1 cellular context compared by ENCODE assay signal in genomic region chr10:5627486-5628044, GRCh38.
A peak's percentile ranks its signal among the peaks of the same experiment; 100 is the strongest.
TF ChIP-seq lines count a peak whose summit lies in the region.

No MANE protein-coding gene starts in this region.

TF ChIP-seq in HepG2, 621 proteins besides CTCF, POLR2A, EP300 and RAD21:
- TF ChIP-seq ZNF317 (CRISPR knock-in tag; IDR thresholded peaks at IDR 0.05) = 0 out of 2 replicates have a peak, but pooled peaks have one; percentile 19
- TF ChIP-seq PHF21A (CRISPR knock-in tag; IDR thresholded peaks at IDR 0.05) = peak; percentile 55; the same call in 1 of the 2 replicates
- TF ChIP-seq ZNF501 (CRISPR knock-in tag; IDR thresholded peaks at IDR 0.05) = peak; percentile 59; the same call in 1 of the 2 replicates
- TF ChIP-seq, protein P1, sequence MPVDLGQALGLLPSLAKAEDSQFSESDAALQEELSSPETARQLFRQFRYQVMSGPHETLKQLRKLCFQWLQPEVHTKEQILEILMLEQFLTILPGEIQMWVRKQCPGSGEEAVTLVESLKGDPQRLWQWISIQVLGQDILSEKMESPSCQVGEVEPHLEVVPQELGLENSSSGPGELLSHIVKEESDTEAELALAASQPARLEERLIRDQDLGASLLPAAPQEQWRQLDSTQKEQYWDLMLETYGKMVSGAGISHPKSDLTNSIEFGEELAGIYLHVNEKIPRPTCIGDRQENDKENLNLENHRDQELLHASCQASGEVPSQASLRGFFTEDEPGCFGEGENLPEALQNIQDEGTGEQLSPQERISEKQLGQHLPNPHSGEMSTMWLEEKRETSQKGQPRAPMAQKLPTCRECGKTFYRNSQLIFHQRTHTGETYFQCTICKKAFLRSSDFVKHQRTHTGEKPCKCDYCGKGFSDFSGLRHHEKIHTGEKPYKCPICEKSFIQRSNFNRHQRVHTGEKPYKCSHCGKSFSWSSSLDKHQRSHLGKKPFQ (CRISPR knock-in tag; IDR thresholded peaks at IDR 0.05; ENCODE audit: insufficient replicate concordance) = peak; percentile 34
- peak; percentile 74 for TF ChIP-seq RARA (CRISPR knock-in tag; IDR thresholded peaks at IDR 0.05)
- 0 out of 2 replicates have a peak, but pooled peaks have one; percentile 27 for TF ChIP-seq MED1 (CRISPR knock-in tag; IDR thresholded peaks at IDR 0.05)
- TF ChIP-seq NCOR1 (IDR thresholded peaks at IDR 0.05; ENCODE audit: borderline replicate concordance, low read length) = peak; percentile 83; the same call in 1 of the 2 replicates
- no peak for TF ChIP-seq PRMT3 (CRISPR knock-in tag; IDR thresholded peaks at IDR 0.05; ENCODE audit: borderline replicate concordance, low read depth)
- no peak for TF ChIP-seq IKZF1 (IDR thresholded peaks at IDR 0.05)
- TF ChIP-seq BCL6 (CRISPR knock-in tag; IDR thresholded peaks at IDR 0.05) = peak; percentile 67
- TF ChIP-seq, protein P2, sequence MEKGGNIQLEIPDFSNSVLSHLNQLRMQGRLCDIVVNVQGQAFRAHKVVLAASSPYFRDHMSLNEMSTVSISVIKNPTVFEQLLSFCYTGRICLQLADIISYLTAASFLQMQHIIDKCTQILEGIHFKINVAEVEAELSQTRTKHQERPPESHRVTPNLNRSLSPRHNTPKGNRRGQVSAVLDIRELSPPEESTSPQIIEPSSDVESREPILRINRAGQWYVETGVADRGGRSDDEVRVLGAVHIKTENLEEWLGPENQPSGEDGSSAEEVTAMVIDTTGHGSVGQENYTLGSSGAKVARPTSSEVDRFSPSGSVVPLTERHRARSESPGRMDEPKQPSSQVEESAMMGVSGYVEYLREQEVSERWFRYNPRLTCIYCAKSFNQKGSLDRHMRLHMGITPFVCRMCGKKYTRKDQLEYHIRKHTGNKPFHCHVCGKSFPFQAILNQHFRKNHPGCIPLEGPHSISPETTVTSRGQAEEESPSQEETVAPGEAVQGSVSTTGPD (CRISPR knock-in tag; IDR thresholded peaks at IDR 0.05) = 0 out of 2 replicates have a peak, but pooled peaks have one; percentile 43
- no peak for TF ChIP-seq NFE2 (CRISPR knock-in tag; IDR thresholded peaks at IDR 0.05)
- TF ChIP-seq RXRA (CRISPR knock-in tag; IDR thresholded peaks at IDR 0.05) = peak; percentile 38; the same call in 1 of the 2 replicates
- TF ChIP-seq CEBPG (CRISPR knock-in tag; IDR thresholded peaks at IDR 0.05) = peak; percentile 38
- no peak for TF ChIP-seq GABPA (IDR thresholded peaks at IDR 0.05; ENCODE audit: low read depth, low read length)
- no peak for TF ChIP-seq GABPA (CRISPR knock-in tag; IDR thresholded peaks at IDR 0.05; ENCODE audit: low read depth)
- TF ChIP-seq CEBPB (IDR thresholded peaks at IDR 0.05; ENCODE audit: borderline replicate concordance, low read depth, low read length) = peak; percentile 49; the same call in 1 of the 2 replicates
- no peak for TF ChIP-seq HDAC1 (CRISPR knock-in tag; IDR thresholded peaks at IDR 0.05)
- TF ChIP-seq, protein P3, sequence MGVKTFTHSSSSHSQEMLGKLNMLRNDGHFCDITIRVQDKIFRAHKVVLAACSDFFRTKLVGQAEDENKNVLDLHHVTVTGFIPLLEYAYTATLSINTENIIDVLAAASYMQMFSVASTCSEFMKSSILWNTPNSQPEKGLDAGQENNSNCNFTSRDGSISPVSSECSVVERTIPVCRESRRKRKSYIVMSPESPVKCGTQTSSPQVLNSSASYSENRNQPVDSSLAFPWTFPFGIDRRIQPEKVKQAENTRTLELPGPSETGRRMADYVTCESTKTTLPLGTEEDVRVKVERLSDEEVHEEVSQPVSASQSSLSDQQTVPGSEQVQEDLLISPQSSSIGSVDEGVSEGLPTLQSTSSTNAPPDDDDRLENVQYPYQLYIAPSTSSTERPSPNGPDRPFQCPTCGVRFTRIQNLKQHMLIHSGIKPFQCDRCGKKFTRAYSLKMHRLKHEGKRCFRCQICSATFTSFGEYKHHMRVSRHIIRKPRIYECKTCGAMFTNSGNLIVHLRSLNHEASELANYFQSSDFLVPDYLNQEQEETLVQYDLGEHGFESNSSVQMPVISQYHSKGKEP (CRISPR knock-in tag; IDR thresholded peaks at IDR 0.05) = no peak
- TF ChIP-seq, protein P4, sequence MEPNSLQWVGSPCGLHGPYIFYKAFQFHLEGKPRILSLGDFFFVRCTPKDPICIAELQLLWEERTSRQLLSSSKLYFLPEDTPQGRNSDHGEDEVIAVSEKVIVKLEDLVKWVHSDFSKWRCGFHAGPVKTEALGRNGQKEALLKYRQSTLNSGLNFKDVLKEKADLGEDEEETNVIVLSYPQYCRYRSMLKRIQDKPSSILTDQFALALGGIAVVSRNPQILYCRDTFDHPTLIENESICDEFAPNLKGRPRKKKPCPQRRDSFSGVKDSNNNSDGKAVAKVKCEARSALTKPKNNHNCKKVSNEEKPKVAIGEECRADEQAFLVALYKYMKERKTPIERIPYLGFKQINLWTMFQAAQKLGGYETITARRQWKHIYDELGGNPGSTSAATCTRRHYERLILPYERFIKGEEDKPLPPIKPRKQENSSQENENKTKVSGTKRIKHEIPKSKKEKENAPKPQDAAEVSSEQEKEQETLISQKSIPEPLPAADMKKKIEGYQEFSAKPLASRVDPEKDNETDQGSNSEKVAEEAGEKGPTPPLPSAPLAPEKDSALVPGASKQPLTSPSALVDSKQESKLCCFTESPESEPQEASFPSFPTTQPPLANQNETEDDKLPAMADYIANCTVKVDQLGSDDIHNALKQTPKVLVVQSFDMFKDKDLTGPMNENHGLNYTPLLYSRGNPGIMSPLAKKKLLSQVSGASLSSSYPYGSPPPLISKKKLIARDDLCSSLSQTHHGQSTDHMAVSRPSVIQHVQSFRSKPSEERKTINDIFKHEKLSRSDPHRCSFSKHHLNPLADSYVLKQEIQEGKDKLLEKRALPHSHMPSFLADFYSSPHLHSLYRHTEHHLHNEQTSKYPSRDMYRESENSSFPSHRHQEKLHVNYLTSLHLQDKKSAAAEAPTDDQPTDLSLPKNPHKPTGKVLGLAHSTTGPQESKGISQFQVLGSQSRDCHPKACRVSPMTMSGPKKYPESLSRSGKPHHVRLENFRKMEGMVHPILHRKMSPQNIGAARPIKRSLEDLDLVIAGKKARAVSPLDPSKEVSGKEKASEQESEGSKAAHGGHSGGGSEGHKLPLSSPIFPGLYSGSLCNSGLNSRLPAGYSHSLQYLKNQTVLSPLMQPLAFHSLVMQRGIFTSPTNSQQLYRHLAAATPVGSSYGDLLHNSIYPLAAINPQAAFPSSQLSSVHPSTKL (CRISPR knock-in tag; IDR thresholded peaks at IDR 0.05) = peak; percentile 32; the same call in 1 of the 2 replicates
- 0 out of 2 replicates have a peak, but pooled peaks have one; percentile 23 for TF ChIP-seq ERF (CRISPR knock-in tag; IDR thresholded peaks at IDR 0.05)
- peak; percentile 91 for TF ChIP-seq SKI (IDR thresholded peaks at IDR 0.05; ENCODE audit: partially characterized antibody)
- peak; percentile 63; the same call in 1 of the 2 replicates for TF ChIP-seq HNF4A (CRISPR knock-in tag; IDR thresholded peaks at IDR 0.05)
- no peak for TF ChIP-seq ZNF670 (CRISPR knock-in tag; IDR thresholded peaks at IDR 0.05; ENCODE audit: borderline replicate concordance)
- no peak for TF ChIP-seq SNAPC2 (CRISPR knock-in tag; IDR thresholded peaks at IDR 0.05)
- peak; percentile 52; the same call in 1 of the 2 replicates for TF ChIP-seq SAP130 (CRISPR knock-in tag; IDR thresholded peaks at IDR 0.05; ENCODE audit: low read depth)
- TF ChIP-seq ZNF3 (CRISPR knock-in tag; IDR thresholded peaks at IDR 0.05) = no peak
- TF ChIP-seq HDAC2 (CRISPR knock-in tag; IDR thresholded peaks at IDR 0.05) = no peak
- TF ChIP-seq TARDBP (CRISPR knock-in tag; IDR thresholded peaks at IDR 0.05) = 0 out of 2 replicates have a peak, but pooled peaks have one; percentile 27
- TF ChIP-seq TBL1XR1 (IDR thresholded peaks at IDR 0.05; ENCODE audit: borderline replicate concordance, low read length, partially characterized antibody) = peak; percentile 81
- TF ChIP-seq, protein P5, sequence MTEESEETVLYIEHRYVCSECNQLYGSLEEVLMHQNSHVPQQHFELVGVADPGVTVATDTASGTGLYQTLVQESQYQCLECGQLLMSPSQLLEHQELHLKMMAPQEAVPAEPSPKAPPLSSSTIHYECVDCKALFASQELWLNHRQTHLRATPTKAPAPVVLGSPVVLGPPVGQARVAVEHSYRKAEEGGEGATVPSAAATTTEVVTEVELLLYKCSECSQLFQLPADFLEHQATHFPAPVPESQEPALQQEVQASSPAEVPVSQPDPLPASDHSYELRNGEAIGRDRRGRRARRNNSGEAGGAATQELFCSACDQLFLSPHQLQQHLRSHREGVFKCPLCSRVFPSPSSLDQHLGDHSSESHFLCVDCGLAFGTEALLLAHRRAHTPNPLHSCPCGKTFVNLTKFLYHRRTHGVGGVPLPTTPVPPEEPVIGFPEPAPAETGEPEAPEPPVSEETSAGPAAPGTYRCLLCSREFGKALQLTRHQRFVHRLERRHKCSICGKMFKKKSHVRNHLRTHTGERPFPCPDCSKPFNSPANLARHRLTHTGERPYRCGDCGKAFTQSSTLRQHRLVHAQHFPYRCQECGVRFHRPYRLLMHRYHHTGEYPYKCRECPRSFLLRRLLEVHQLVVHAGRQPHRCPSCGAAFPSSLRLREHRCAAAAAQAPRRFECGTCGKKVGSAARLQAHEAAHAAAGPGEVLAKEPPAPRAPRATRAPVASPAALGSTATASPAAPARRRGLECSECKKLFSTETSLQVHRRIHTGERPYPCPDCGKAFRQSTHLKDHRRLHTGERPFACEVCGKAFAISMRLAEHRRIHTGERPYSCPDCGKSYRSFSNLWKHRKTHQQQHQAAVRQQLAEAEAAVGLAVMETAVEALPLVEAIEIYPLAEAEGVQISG (CRISPR knock-in tag; IDR thresholded peaks at IDR 0.05) = 0 out of 2 replicates have a peak, but pooled peaks have one; percentile 15
- TF ChIP-seq, protein P6, sequence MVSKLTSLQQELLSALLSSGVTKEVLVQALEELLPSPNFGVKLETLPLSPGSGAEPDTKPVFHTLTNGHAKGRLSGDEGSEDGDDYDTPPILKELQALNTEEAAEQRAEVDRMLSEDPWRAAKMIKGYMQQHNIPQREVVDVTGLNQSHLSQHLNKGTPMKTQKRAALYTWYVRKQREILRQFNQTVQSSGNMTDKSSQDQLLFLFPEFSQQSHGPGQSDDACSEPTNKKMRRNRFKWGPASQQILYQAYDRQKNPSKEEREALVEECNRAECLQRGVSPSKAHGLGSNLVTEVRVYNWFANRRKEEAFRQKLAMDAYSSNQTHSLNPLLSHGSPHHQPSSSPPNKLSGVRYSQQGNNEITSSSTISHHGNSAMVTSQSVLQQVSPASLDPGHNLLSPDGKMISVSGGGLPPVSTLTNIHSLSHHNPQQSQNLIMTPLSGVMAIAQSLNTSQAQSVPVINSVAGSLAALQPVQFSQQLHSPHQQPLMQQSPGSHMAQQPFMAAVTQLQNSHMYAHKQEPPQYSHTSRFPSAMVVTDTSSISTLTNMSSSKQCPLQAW (CRISPR knock-in tag; IDR thresholded peaks at IDR 0.05) = peak; percentile 62; the same call in 1 of the 2 replicates
- peak; percentile 37; the same call in 1 of the 2 replicates for TF ChIP-seq HNF4G (IDR thresholded peaks at IDR 0.05; ENCODE audit: borderline replicate concordance, low read depth, low read length)
- TF ChIP-seq HNF4G (CRISPR knock-in tag; IDR thresholded peaks at IDR 0.05; ENCODE audit: borderline replicate concordance, low read depth) = no peak
- peak; percentile 69; the same call in 1 of the 2 replicates for TF ChIP-seq SPEN (CRISPR knock-in tag; IDR thresholded peaks at IDR 0.05; ENCODE audit: low read depth)
- no peak for TF ChIP-seq KLF12 (CRISPR knock-in tag; IDR thresholded peaks at IDR 0.05; ENCODE audit: borderline replicate concordance)
- TF ChIP-seq GATAD2A (CRISPR knock-in tag; IDR thresholded peaks at IDR 0.05) = 0 out of 2 replicates have a peak, but pooled peaks have one; percentile 35
TF ChIP-seq in HepG2: peak in this region for 24.
